Comparison of ENCODE assay signal across 18 cellular contexts in genomic region chr18:26544459-26544858, GRCh38. TPM values are rescaled to one million over a fixed set of nuclear protein-coding genes. Genes with fewer than 3 reads are reported as not detected.
DNase-seq lines count a peak whose midpoint lies in the region; ATAC-seq and TF ChIP-seq lines count a peak whose summit lies in the region.
"Had no signal": no experiment of that assay in that cellular context is flagged by ENCODE, and none has a peak within 500 bp of the region (broad histone marks: within the 10 kb centered on the region; RNA-seq: fewer than 3 reads in every experiment).

No MANE protein-coding gene starts in this region.

- no peak for ATAC-seq in Right ventricle myocardium superior (ENCODE audit: poor library complexity)
- ATAC-seq in activated CD4-positive, alpha-beta T cell treated with anti-CD3 and anti-CD28 coated beads for 36 hours, result no peak
- ATAC-seq: left colon had no signal

- H3K36me3 Mint-ChIP-seq in activated CD4-positive, alpha-beta T cell treated with anti-CD3 and anti-CD28 coated beads for 36 hours (ENCODE audit: low read depth), result peaks cover 8% of the 10 kb centered on the region
- peaks cover 4% of the 10 kb centered on the region for H3K36me3 Mint-ChIP-seq in activated CD4-positive, alpha-beta T cell treated with anti-CD3 and anti-CD28 coated beads, Interleukin-2, amount 10 ng/mL, durations not matched to agents 7 days and 5 days (ENCODE audit: low read depth)
- H3K36me3 Mint-ChIP-seq: activated naive CD8-positive, alpha-beta T cell had no signal

- H3K4me2 ChIP-seq in smooth muscle cell (peak overlapping the region; percentile 94), MM.1S (ENCODE audit: low read depth, low read length) (no peak overlapping the region)

- TF ChIP-seq CTCF in left ventricle myocardium inferior (IDR thresholded peaks at IDR 0.05; ENCODE audit: borderline replicate concordance) (no peak), smooth muscle cell (IDR thresholded peaks at IDR 0.05; ENCODE audit: borderline replicate concordance, insufficient read depth, poor library complexity, severe bottlenecking) (no peak), MM.1S (IDR thresholded peaks at IDR 0.05; ENCODE audit: low read length) (no peak)

- no peaks in the 10 kb centered on the region for H3F3A ChIP-seq in smooth muscle cell (ENCODE audit: low read depth)
- H3F3A ChIP-seq in MM.1S (ENCODE audit: insufficient read depth, low read length), result peaks cover 5% of the 10 kb centered on the region

- H3K4me3 Mint-ChIP-seq in activated CD4-positive, alpha-beta T cell treated with anti-CD3 and anti-CD28 coated beads for 36 hours, result no peak overlapping the region
- no peak overlapping the region for H3K4me3 Mint-ChIP-seq in activated CD4-positive, alpha-beta T cell treated with anti-CD3 and anti-CD28 coated beads, Interleukin-2, amount 10 ng/mL, durations not matched to agents 7 days and 5 days
- H3K4me3 Mint-ChIP-seq: activated naive CD8-positive, alpha-beta T cell; activated T-cell treated with anti-CD3 and anti-CD28 coated beads, Interleukin-2, amount 50 U/mL, for 24 hours had no signal

- H3K9me2 ChIP-seq in MM.1S (replicated peaks; ENCODE audit: insufficient read depth, low read length), result no peaks in the 10 kb centered on the region

- peaks cover 71% of the 10 kb centered on the region for H3K4me1 ChIP-seq in left ventricle myocardium inferior
- H3K4me1 ChIP-seq in iPS-20b (ENCODE audit: insufficient read depth, low read length), result peaks cover 32% of the 10 kb centered on the region
- peaks cover 13% of the 10 kb centered on the region for H3K4me1 ChIP-seq in smooth muscle cell (ENCODE audit: low read depth)
- H3K4me1 ChIP-seq in MM.1S (ENCODE audit: low read length), result no peaks in the 10 kb centered on the region

- WGBS in smooth muscle cell (ENCODE audit: low lambda C conversion rate), result 61% methylated on average over 3 of the region's 3 CpGs

- H3K4me1 Mint-ChIP-seq in activated CD4-positive, alpha-beta T cell treated with anti-CD3 and anti-CD28 coated beads for 36 hours, result peaks cover 21% of the 10 kb centered on the region
- H3K4me1 Mint-ChIP-seq in activated CD4-positive, alpha-beta T cell treated with anti-CD3 and anti-CD28 coated beads, Interleukin-2, amount 10 ng/mL, durations not matched to agents 7 days and 5 days, result peaks cover 24% of the 10 kb centered on the region

- H3K27me3 Mint-ChIP-seq in activated CD4-positive, alpha-beta T cell treated with anti-CD3 and anti-CD28 coated beads for 36 hours, result peaks cover 8% of the 10 kb centered on the region
- H3K27me3 Mint-ChIP-seq in activated CD4-positive, alpha-beta T cell treated with anti-CD3 and anti-CD28 coated beads, Interleukin-2, amount 10 ng/mL, durations not matched to agents 7 days and 5 days, result peaks cover 8% of the 10 kb centered on the region
- H3K27me3 Mint-ChIP-seq: activated naive CD8-positive, alpha-beta T cell had no signal

- intact Hi-C loops in left ventricle myocardium inferior (cut with micrococcal nuclease), result no loop called here
- intact Hi-C loops in Right ventricle myocardium superior (cut with DNase I), result loop anchor here (10.0 kb wide), 1 partner anchor 160 kb away; no protein-coding TSS in a partner anchor
- intact Hi-C loops in activated CD4-positive, alpha-beta T cell treated with anti-CD3 and anti-CD28 coated beads for 36 hours (cut with DNase I, micrococcal nuclease), result loop anchor here in 1 of 2 experiments (10.0 kb wide), 1 partner anchor 320 kb away; the partner anchor contains the start of gene TAF4B

- H3K9ac ChIP-seq in iPS-20b (ENCODE audit: low read depth, low read length) (no peak overlapping the region), smooth muscle cell (ENCODE audit: low read depth) (no peak overlapping the region), MM.1S (ENCODE audit: low read length) (no peak overlapping the region)

- H3K9me3 ChIP-seq in left ventricle myocardium inferior (replicated peaks) (no peaks in the 10 kb centered on the region), iPS-20b (ENCODE audit: insufficient read depth, low read depth, low read length) (no peaks in the 10 kb centered on the region), smooth muscle cell (replicated peaks; ENCODE audit: low read depth) (no peaks in the 10 kb centered on the region), MM.1S (replicated peaks; ENCODE audit: insufficient read depth, low read length) (no peaks in the 10 kb centered on the region)
- H3K9me3 ChIP-seq: thyroid gland had no signal

- H4K20me1 ChIP-seq in smooth muscle cell (ENCODE audit: low read depth) (peaks cover 75% of the 10 kb centered on the region), MM.1S (ENCODE audit: insufficient read depth, low read length) (no peaks in the 10 kb centered on the region)

- H3K4me3 ChIP-seq in left ventricle myocardium inferior, result peak overlapping the region; percentile 81
- H3K4me3 ChIP-seq in iPS-20b (ENCODE audit: low read length), result peak overlapping the region; percentile 65; the same call in 1 of the 2 replicates
- peak overlapping the region; percentile 26 for H3K4me3 ChIP-seq in smooth muscle cell
- H3K4me3 ChIP-seq in MM.1S (ENCODE audit: low read length), result no peak overlapping the region
- H3K4me3 ChIP-seq: cardiac muscle cell, thyroid gland had no signal

- H3K27ac Mint-ChIP-seq in activated CD4-positive, alpha-beta T cell treated with anti-CD3 and anti-CD28 coated beads for 36 hours, result no peak overlapping the region
- no peak overlapping the region for H3K27ac Mint-ChIP-seq in activated CD4-positive, alpha-beta T cell treated with anti-CD3 and anti-CD28 coated beads, Interleukin-2, amount 10 ng/mL, durations not matched to agents 7 days and 5 days
- H3K27ac Mint-ChIP-seq: activated naive CD8-positive, alpha-beta T cell; activated T-cell treated with anti-CD3 and anti-CD28 coated beads, Interleukin-2, amount 50 U/mL, for 24 hours; IgD-negative memory B cell had no signal

- peaks cover 7% of the 10 kb centered on the region for H3K79me2 ChIP-seq in smooth muscle cell (ENCODE audit: low read depth)
- H3K79me2 ChIP-seq in MM.1S (ENCODE audit: low read length), result peaks cover 16% of the 10 kb centered on the region; the same call in 1 of the 2 replicates

- DNase-seq in left ventricle myocardium inferior (no peak), Right ventricle myocardium superior (no peak), amniotic epithelial cell (ENCODE audit: low read depth) (peak; percentile 13), smooth muscle cell (lab: John Stamatoyannopoulos, UW; ENCODE audit: unreplicated experiment) (no peak), MM.1S (no peak)
- no peak for DNase-seq in activated CD4-positive, alpha-beta T cell treated with anti-CD3 and anti-CD28 coated beads for 36 hours
- no peak for DNase-seq in activated CD4-positive, alpha-beta T cell treated with anti-CD3 and anti-CD28 coated beads, Interleukin-2, amount 10 ng/mL, durations not matched to agents 7 days and 5 days
- DNase-seq: activated T-cell treated with anti-CD3 and anti-CD28 coated beads, Interleukin-2, amount 50 U/mL, for 24 hours; HCEC 1CT; left colon; NCI-H1417; NCI-H345; T-helper 2 cell; thyroid gland had no signal

- CTCF ChIA-PET in activated CD4-positive, alpha-beta T cell treated with anti-CD3 and anti-CD28 coated beads for 36 hours (lab: Charles Lee), result no interaction called here
- CTCF ChIA-PET in activated CD4-positive, alpha-beta T cell treated with anti-CD3 and anti-CD28 coated beads, Interleukin-2, amount 10 ng/mL, durations not matched to agents 7 days and 5 days (lab: Charles Lee), result no interaction called here

- H3K27ac ChIP-seq in left ventricle myocardium inferior (replicated peaks) (no peak overlapping the region), iPS-20b (ENCODE audit: low read length) (no peak overlapping the region), smooth muscle cell (ENCODE audit: low read depth) (no peak overlapping the region), MM.1S (ENCODE audit: low read length) (no peak overlapping the region)
- H3K27ac ChIP-seq: cardiac muscle cell, thyroid gland had no signal

- H3K9me3 Mint-ChIP-seq in activated CD4-positive, alpha-beta T cell treated with anti-CD3 and anti-CD28 coated beads for 36 hours (ENCODE audit: low read depth), result no peaks in the 10 kb centered on the region
- no peaks in the 10 kb centered on the region for H3K9me3 Mint-ChIP-seq in activated CD4-positive, alpha-beta T cell treated with anti-CD3 and anti-CD28 coated beads, Interleukin-2, amount 10 ng/mL, durations not matched to agents 7 days and 5 days
- H3K9me3 Mint-ChIP-seq: activated T-cell treated with anti-CD3 and anti-CD28 coated beads, Interleukin-2, amount 50 U/mL, for 24 hours; IgD-negative memory B cell had no signal

- no peak overlapping the region for H2AFZ ChIP-seq in smooth muscle cell (ENCODE audit: low read depth)
- no peak overlapping the region for H2AFZ ChIP-seq in MM.1S (ENCODE audit: low read length)

- H3K36me3 ChIP-seq in left ventricle myocardium inferior (no peaks in the 10 kb centered on the region), iPS-20b (ENCODE audit: insufficient read depth, low read depth, low read length) (peaks cover 6% of the 10 kb centered on the region; the same call in 1 of the 2 replicates), smooth muscle cell (ENCODE audit: low read depth) (no peaks in the 10 kb centered on the region), MM.1S (replicated peaks; ENCODE audit: insufficient read depth, low read length) (no peaks in the 10 kb centered on the region)
- H3K36me3 ChIP-seq: cardiac muscle cell, thyroid gland had no signal

- POLR2A ChIA-PET in activated CD4-positive, alpha-beta T cell treated with anti-CD3 and anti-CD28 coated beads for 36 hours (lab: Charles Lee), result no interaction called here
- POLR2A ChIA-PET in activated CD4-positive, alpha-beta T cell treated with anti-CD3 and anti-CD28 coated beads, Interleukin-2, amount 10 ng/mL, durations not matched to agents 7 days and 5 days (lab: Charles Lee), result no interaction called here

- H3K27me3 ChIP-seq in left ventricle myocardium inferior (ENCODE audit: low read depth) (no peaks in the 10 kb centered on the region), iPS-20b (ENCODE audit: insufficient read depth, low read length) (peaks cover 38% of the 10 kb centered on the region), smooth muscle cell (ENCODE audit: low read depth) (peaks cover 6% of the 10 kb centered on the region), MM.1S (replicated peaks; ENCODE audit: insufficient read depth, low read length) (no peaks in the 10 kb centered on the region)
- H3K27me3 ChIP-seq: thyroid gland had no signal

RNA-seq across cellular contexts. Expression of gene KCTD1, which starts 3.9 kb away (rescaled TPM):
- 6.4 TPM for total RNA-seq in left ventricle myocardium inferior
- total RNA-seq in Right ventricle myocardium superior, result 16.1 TPM
- 11.4 and 12.2 TPM in 2 replicates for total RNA-seq in smooth muscle cell
- polyA plus RNA-seq in smooth muscle cell, result 2.3 and 6.2 TPM in 2 replicates
- 1 to 10 TPM; 3.2 to 4.2 TPM for total RNA-seq in activated CD4-positive, alpha-beta T cell treated with anti-CD3 and anti-CD28 coated beads for 36 hours
- total RNA-seq in activated CD4-positive, alpha-beta T cell treated with anti-CD3 and anti-CD28 coated beads, Interleukin-2, amount 10 ng/mL, durations not matched to agents 7 days and 5 days, result 1 to 10 TPM; 4.2 to 5.3 TPM
